Comparison of ENCODE assay signal across 18 cellular contexts in genomic region chr4:114368751-114369150, GRCh38.
DNase-seq lines count a peak whose midpoint lies in the region; ATAC-seq, FAIRE-seq and TF ChIP-seq lines count a peak whose summit lies in the region.
"Had no signal": no experiment of that assay in that cellular context is flagged by ENCODE, and none has a peak within 500 bp of the region (broad histone marks: within the 10 kb centered on the region; RNA-seq: fewer than 3 reads in every experiment).

No MANE protein-coding gene starts in this region.

- H3K36me3 ChIP-seq in IMR-90 (ENCODE audit: control insufficient read depth, insufficient read depth, low read length) (no peaks in the 10 kb centered on the region), mesenchymal stem cell (ENCODE audit: control insufficient read depth in 1 of 2, insufficient read depth in 2 of 2, low read depth in 1 of 2, low read length in 2 of 2) (no peaks in the 10 kb centered on the region), Caco-2 (ENCODE audit: control insufficient read depth, insufficient read depth, low read length) (no peaks in the 10 kb centered on the region)
- H3K36me3 ChIP-seq: BE2C, HAP-1 had no signal

- H3K27ac ChIP-seq in IMR-90 (ENCODE audit: insufficient read depth, low read length), result no peak overlapping the region
- H3K27ac ChIP-seq in mesenchymal stem cell (ENCODE audit: low read length, poor library complexity, severe bottlenecking), result no peak overlapping the region

- dilution Hi-C loops in IMR-90 (cut with HindIII; ENCODE audit: low sequenced_read_pairs, unreplicated experiment), result no loop called here

- H3K9me3 Mint-ChIP-seq in Caco-2 (ENCODE audit: unreplicated experiment), result no peaks in the 10 kb centered on the region
- H3K9me3 Mint-ChIP-seq: CD8-positive, alpha-beta memory T cell had no signal

- H3K9ac ChIP-seq in IMR-90 (ENCODE audit: low read depth, low read length) (no peak overlapping the region), mesenchymal stem cell (ENCODE audit: low read length) (no peak overlapping the region)

- H3K4me3 ChIP-seq in IMR-90 (ENCODE audit: insufficient read depth, low read depth, low read length) (no peak overlapping the region), mesenchymal stem cell (ENCODE audit: insufficient read depth in 1 of 2, low read depth in 1 of 2, low read length in 2 of 2) (no peak overlapping the region), Caco-2 (ENCODE audit: low read depth, low read length) (no peak overlapping the region)
- H3K4me3 ChIP-seq: HAP-1 had no signal

- no peak overlapping the region for H3K4ac ChIP-seq in IMR-90 (ENCODE audit: low read depth, low read length)
- no peak overlapping the region for H3K4ac ChIP-seq in mesenchymal stem cell (ENCODE audit: low read depth in 1 of 2, low read length in 2 of 2)

- H2BK5ac ChIP-seq in IMR-90 (ENCODE audit: low read depth, low read length, poor library complexity, severe bottlenecking) (peak overlapping the region; percentile 21), mesenchymal stem cell (ENCODE audit: low read depth, low read length, poor library complexity, severe bottlenecking) (no peak overlapping the region)

- no peak overlapping the region for H2AK9ac ChIP-seq in IMR-90 (replicated peaks; ENCODE audit: low read depth, low read length, poor library complexity)

- FAIRE-seq in GM12892 (lab: Jason Lieb, UNC), result no peak
- FAIRE-seq: GM19239 had no signal

- DNase-seq in EH (ENCODE audit: low read depth), result peak; percentile 10
- no peak for DNase-seq in IMR-90
- peak; percentile 38 for DNase-seq in fibroblast of gingiva (ENCODE audit: low read depth)
- peak; percentile 40 for DNase-seq in mesenchymal stem cell
- no peak for DNase-seq in GM12892 (ENCODE audit: insufficient read length)
- DNase-seq in activated naive CD4-positive, alpha-beta T cell treated with anti-CD3 and anti-CD28 coated beads, Interleukin-2, amount 50 U/mL, for 16 hours, result no peak
- no peak for DNase-seq in Caco-2
- DNase-seq: BE2C; C1 segment of cervical spinal cord; CD4-positive, CD25-positive, alpha-beta regulatory T cell; CD8-positive, alpha-beta memory T cell; COR-L47; DMS153; DMS79; GF-D8 had no signal

- H3K27me3 Mint-ChIP-seq in Caco-2 (ENCODE audit: insufficient read depth, unreplicated experiment), result no peaks in the 10 kb centered on the region
- H3K27me3 Mint-ChIP-seq: CD4-positive, CD25-positive, alpha-beta regulatory T cell had no signal

- H3K9me3 ChIP-seq in IMR-90 (ENCODE audit: control insufficient read depth, insufficient read depth, low read length) (no peaks in the 10 kb centered on the region), mesenchymal stem cell (ENCODE audit: control insufficient read depth, low read length) (no peaks in the 10 kb centered on the region), Caco-2 (no peaks in the 10 kb centered on the region)
- H3K9me3 ChIP-seq: BE2C, HAP-1 had no signal

- no peak overlapping the region for H4K5ac ChIP-seq in IMR-90 (ENCODE audit: low read depth, low read length)

- CTCF ChIA-PET in IMR-90 (lab: Yijun Ruan, JAX) (no interaction called here), Caco-2 (lab: Charles Lee) (no interaction called here)

- no peak overlapping the region for H3K27ac Mint-ChIP-seq in Caco-2 (ENCODE audit: unreplicated experiment)
- H3K27ac Mint-ChIP-seq: CD4-positive, CD25-positive, alpha-beta regulatory T cell; CD8-positive, alpha-beta memory T cell had no signal

- no peaks in the 10 kb centered on the region for H3K36me3 Mint-ChIP-seq in Caco-2 (ENCODE audit: insufficient read depth, unreplicated experiment)
- H3K36me3 Mint-ChIP-seq: CD4-positive, CD25-positive, alpha-beta regulatory T cell; CD8-positive, alpha-beta memory T cell had no signal

- peaks cover 6% of the 10 kb centered on the region for H3K4me1 ChIP-seq in IMR-90 (ENCODE audit: control insufficient read depth, insufficient read depth, low read length)
- no peaks in the 10 kb centered on the region for H3K4me1 ChIP-seq in mesenchymal stem cell (ENCODE audit: control insufficient read depth, insufficient read depth, low read depth, low read length)
- peaks cover 4% of the 10 kb centered on the region; the same call in 1 of the 2 replicates for H3K4me1 ChIP-seq in Caco-2
- H3K4me1 ChIP-seq: BE2C had no signal

- no peaks in the 10 kb centered on the region for H3K4me1 Mint-ChIP-seq in Caco-2 (ENCODE audit: low read depth, unreplicated experiment)
- H3K4me1 Mint-ChIP-seq: CD4-positive, CD25-positive, alpha-beta regulatory T cell; CD8-positive, alpha-beta memory T cell had no signal

- H4K8ac ChIP-seq in IMR-90 (ENCODE audit: low read depth in 2 of 2, low read length in 2 of 2) (no peak overlapping the region), mesenchymal stem cell (ENCODE audit: low read length) (no peak overlapping the region)

- no peak overlapping the region for H4K91ac ChIP-seq in IMR-90 (ENCODE audit: insufficient read depth, low read depth, low read length)
- no peak overlapping the region for H4K91ac ChIP-seq in mesenchymal stem cell (ENCODE audit: low read length)

- TF ChIP-seq POLR2A in IMR-90 (IDR thresholded peaks at IDR 0.05; ENCODE audit: low read depth, low read length) (no peak), GM12892 (IDR thresholded peaks at IDR 0.05; ENCODE audit: low read depth, low read length) (no peak)

- no peak overlapping the region for H3K4me3 Mint-ChIP-seq in Caco-2 (ENCODE audit: unreplicated experiment)
- H3K4me3 Mint-ChIP-seq: CD4-positive, CD25-positive, alpha-beta regulatory T cell; CD8-positive, alpha-beta memory T cell had no signal

- H3K79me1 ChIP-seq in IMR-90 (ENCODE audit: low read depth in 1 of 2, low read length in 2 of 2), result no peaks in the 10 kb centered on the region
- H3K79me1 ChIP-seq in mesenchymal stem cell (replicated peaks; ENCODE audit: low read length, poor library complexity, severe bottlenecking), result no peaks in the 10 kb centered on the region

- H3K14ac ChIP-seq in IMR-90 (replicated peaks; ENCODE audit: low read depth, low read length) (peak overlapping the region; percentile 26; the same call in 1 of the 2 replicates), mesenchymal stem cell (ENCODE audit: low read length in 2 of 2) (no peak overlapping the region)

- H3K23ac ChIP-seq in IMR-90 (ENCODE audit: low read depth, low read length) (no peak overlapping the region), mesenchymal stem cell (ENCODE audit: low read length in 2 of 2) (no peak overlapping the region)

- BruUV-seq in IMR-90 (replicated peaks; lab: Mats Ljungman, UMichigan) (no TSS peak), Caco-2 (replicated peaks; lab: Mats Ljungman, UMichigan) (no TSS peak)

- H2AK5ac ChIP-seq in IMR-90 (ENCODE audit: low read depth, low read length) (no peak overlapping the region), mesenchymal stem cell (ENCODE audit: low read length, severe bottlenecking) (no peak overlapping the region)

- POLR2A ChIA-PET in IMR-90 (lab: Charles Lee; ENCODE audit: unreplicated experiment) (interaction anchor here (0.5 kb wide), 1 partner anchor 98 kb away, joined by 3 read pairs; no protein-coding TSS in a partner anchor), Caco-2 (lab: Charles Lee) (no interaction called here)

- peaks cover 2% of the 10 kb centered on the region; the same call in 1 of the 2 replicates for H3K9me1 ChIP-seq in IMR-90 (ENCODE audit: insufficient read depth, low read length)

- no CpG with 5 or more reads among the region's 1 CpG for WGBS in IMR-90 (ENCODE audit: extremely low coverage in 2 of 2, insufficient read length in 1 of 2), 2 experiments
- no CpG with 5 or more reads among the region's 1 CpG for whole genome bisulfite sequencing in mesenchymal stem cell

- no peak for ATAC-seq in IMR-90 (ENCODE audit: low read depth)
- no peak for ATAC-seq in GM18907 (IDR thresholded peaks at IDR 0.05; ENCODE audit: unreplicated experiment)

- no peak overlapping the region for H2BK12ac ChIP-seq in mesenchymal stem cell (ENCODE audit: low read length in 2 of 2)

- no peak for TF ChIP-seq CTCF in IMR-90 (conservative IDR thresholded peaks at IDR 0.05; ENCODE audit: low read depth, low read length)
- TF ChIP-seq CTCF in Caco-2 (IDR thresholded peaks at IDR 0.05; ENCODE audit: insufficient read depth in 1 of 2, low read depth in 1 of 2, low read length in 1 of 2, severe bottlenecking in 1 of 2, unreplicated experiment in 1 of 2), result no peak

- no peak overlapping the region for H3K56ac ChIP-seq in IMR-90 (ENCODE audit: extremely low read depth, insufficient read depth, low read length)

- in situ Hi-C loops in IMR-90 (cut with MboI; ENCODE audit: low sequenced_read_pairs), result loop anchor here (25.0 kb wide), 1 partner anchor 831 kb away; no protein-coding TSS in a partner anchor

- intact Hi-C loops in IMR-90 (cut with micrococcal nuclease), result loop anchor here (5.0 kb wide), 2 partner anchors 176 to 291 kb away; no protein-coding TSS in a partner anchor
- intact Hi-C loops in Caco-2 (cut with micrococcal nuclease; ENCODE audit: unreplicated experiment), result no loop called here

- peak overlapping the region; percentile 26; the same call in 1 of the 2 replicates for H2BK20ac ChIP-seq in IMR-90 (ENCODE audit: low read depth, low read length)

- H2AFZ ChIP-seq in IMR-90 (replicated peaks; ENCODE audit: low read length, poor library complexity) (no peak overlapping the region), mesenchymal stem cell (ENCODE audit: low read depth, low read length) (no peak overlapping the region)

- H3K4me2 ChIP-seq in IMR-90 (ENCODE audit: low read depth, low read length) (no peak overlapping the region), mesenchymal stem cell (ENCODE audit: low read length, poor library complexity, severe bottlenecking) (no peak overlapping the region)

- H3K18ac ChIP-seq in IMR-90 (ENCODE audit: low read depth, low read length) (no peak overlapping the region; the same call in 1 of the 2 replicates), mesenchymal stem cell (ENCODE audit: low read depth in 1 of 2, low read length in 2 of 2) (no peak overlapping the region)

- no peaks in the 10 kb centered on the region for H4K20me1 ChIP-seq in IMR-90 (ENCODE audit: insufficient read depth, low read length)

- H2BK15ac ChIP-seq in IMR-90 (ENCODE audit: low read depth, low read length) (no peak overlapping the region), mesenchymal stem cell (ENCODE audit: low read depth, poor library complexity, severe bottlenecking) (no peak overlapping the region)

- no peak overlapping the region for H2BK120ac ChIP-seq in IMR-90 (ENCODE audit: low read depth, low read length)
- H2BK120ac ChIP-seq in mesenchymal stem cell (ENCODE audit: low read depth, low read length), result no peak overlapping the region

- no peak for TF ChIP-seq RAD21 in IMR-90 (IDR thresholded peaks at IDR 0.05; ENCODE audit: low read length)

- H3K27me3 ChIP-seq in IMR-90 (ENCODE audit: control insufficient read depth, insufficient read depth, low read length) (no peaks in the 10 kb centered on the region), mesenchymal stem cell (ENCODE audit: control insufficient read depth in 1 of 2, insufficient read depth in 1 of 2, low read length in 2 of 2) (no peaks in the 10 kb centered on the region), Caco-2 (replicated peaks; ENCODE audit: control insufficient read depth, insufficient read depth, low read length) (no peaks in the 10 kb centered on the region)
- H3K27me3 ChIP-seq: BE2C had no signal

TF ChIP-seq in IMR-90, 13 proteins besides CTCF, POLR2A, EP300 and RAD21:
- no peak for TF ChIP-seq CHD1 (IDR thresholded peaks at IDR 0.05; ENCODE audit: low read depth, low read length)
- no peak for TF ChIP-seq BHLHE40 (IDR thresholded peaks at IDR 0.05; ENCODE audit: low read depth, low read length)
- TF ChIP-seq CEBPB (IDR thresholded peaks at IDR 0.05; ENCODE audit: low read depth, low read length), result peak; percentile 25; the same call in 1 of the 2 replicates

Comparison
In these comparisons a context has a peak if more than half of its experiments do, and no peak if none do; other contexts are left out.
1. DNase-seq: peak in EH (single experiment), fibroblast of gingiva (single experiment) and mesenchymal stem cell (single experiment); none in IMR-90 (single experiment), GM12892 (single experiment), activated naive CD4-positive, alpha-beta T cell treated with anti-CD3 and anti-CD28 coated beads, Interleukin-2, amount 50 U/mL, for 16 hours (single experiment) and Caco-2 (0 of 2).